Comparison of ENCODE assay signal across 15 cellular contexts in genomic region chr7:111835066-111835465, GRCh38.
DNase-seq lines count a peak whose midpoint lies in the region; ATAC-seq and TF ChIP-seq lines count a peak whose summit lies in the region.
"Had no signal": no experiment of that assay in that cellular context is flagged by ENCODE, and none has a peak within 500 bp of the region (broad histone marks: within the 10 kb centered on the region; RNA-seq: fewer than 3 reads in every experiment).

No MANE protein-coding gene starts in this region.

- CTCF ChIA-PET in RWPE1 (lab: Yijun Ruan, JAX): interaction anchor here (0.6 kb wide), 1 partner anchor 19 kb away, joined by 3 read pairs; no protein-coding TSS in a partner anchor

- DNase-seq in GM04504 (ENCODE audit: low read depth): peak; percentile 83
- DNase-seq in RWPE1 (ENCODE audit: low spot score): peak; percentile 49
- DNase-seq in fibroblast of gingiva (ENCODE audit: low read depth): peak; percentile 81
- DNase-seq in skeletal muscle cell (ENCODE audit: low read depth): peak; percentile 76
- no peak for DNase-seq in NCI-H1105 (lab: John Stamatoyannopoulos, UW)
- DNase-seq in NCI-H2029 treated with DMSO at 0.1 percent for 48 hours (lab: John Stamatoyannopoulos, UW): no peak
- DNase-seq: activated CD4-positive, alpha-beta memory T cell treated with anti-CD3 and anti-CD28 coated beads, Interleukin-2, amount 10 ng/mL, durations not matched to agents 7 days and 5 days; activated naive CD4-positive, alpha-beta T cell treated with anti-CD3 and anti-CD28 coated beads, Interleukin-2, amount 50 U/mL, for 16 hours; endodermal cell; kidney; NCI-H510A treated with DMSO at 0.1 percent for 48 hours; pancreas; T-cell had no signal

- H3K27ac Mint-ChIP-seq in stimulated activated memory B cell treated with anti-CD40 and anti-IgM and Interleukin-4, amounts not matched to agents 10 μg/mL and 1 μg/mL and 100 μg/mL, for 72 hours: no peak overlapping the region
- H3K27ac Mint-ChIP-seq: activated CD4-positive, alpha-beta memory T cell treated with anti-CD3 and anti-CD28 coated beads, Interleukin-2, amount 10 ng/mL, durations not matched to agents 7 days and 5 days; endodermal cell; T-cell had no signal

- no peak for ATAC-seq in stimulated activated memory B cell treated with anti-CD40 and anti-IgM and Interleukin-4, amounts not matched to agents 10 μg/mL and 1 μg/mL and 100 μg/mL, for 72 hours
- ATAC-seq: pancreas, T-cell had no signal

- POLR2A ChIA-PET in RWPE1 (lab: Yijun Ruan, JAX; ENCODE audit: low non-redundant PET): no interaction called here

- H3K27me3 Mint-ChIP-seq in stimulated activated memory B cell treated with anti-CD40 and anti-IgM and Interleukin-4, amounts not matched to agents 10 μg/mL and 1 μg/mL and 100 μg/mL, for 72 hours: no peaks in the 10 kb centered on the region

- H3K4me3 Mint-ChIP-seq in stimulated activated memory B cell treated with anti-CD40 and anti-IgM and Interleukin-4, amounts not matched to agents 10 μg/mL and 1 μg/mL and 100 μg/mL, for 72 hours: no peak overlapping the region
- H3K4me3 Mint-ChIP-seq: activated CD4-positive, alpha-beta memory T cell treated with anti-CD3 and anti-CD28 coated beads, Interleukin-2, amount 10 ng/mL, durations not matched to agents 7 days and 5 days; endodermal cell; T-cell had no signal

- peaks cover 6% of the 10 kb centered on the region for H3K36me3 Mint-ChIP-seq in stimulated activated memory B cell treated with anti-CD40 and anti-IgM and Interleukin-4, amounts not matched to agents 10 μg/mL and 1 μg/mL and 100 μg/mL, for 72 hours
- H3K36me3 Mint-ChIP-seq: T-cell had no signal

- no peak overlapping the region for H3K27ac ChIP-seq in RWPE1
- H3K27ac ChIP-seq: pancreas, thoracic aorta had no signal

- peaks cover 7% of the 10 kb centered on the region for H3K9me3 Mint-ChIP-seq in stimulated activated memory B cell treated with anti-CD40 and anti-IgM and Interleukin-4, amounts not matched to agents 10 μg/mL and 1 μg/mL and 100 μg/mL, for 72 hours
- H3K9me3 Mint-ChIP-seq: activated CD4-positive, alpha-beta memory T cell treated with anti-CD3 and anti-CD28 coated beads, Interleukin-2, amount 10 ng/mL, durations not matched to agents 7 days and 5 days had no signal

- H3K4me1 Mint-ChIP-seq in stimulated activated memory B cell treated with anti-CD40 and anti-IgM and Interleukin-4, amounts not matched to agents 10 μg/mL and 1 μg/mL and 100 μg/mL, for 72 hours: no peaks in the 10 kb centered on the region
- H3K4me1 Mint-ChIP-seq: activated CD4-positive, alpha-beta memory T cell treated with anti-CD3 and anti-CD28 coated beads, Interleukin-2, amount 10 ng/mL, durations not matched to agents 7 days and 5 days; T-cell had no signal

- TF ChIP-seq CTCF in RWPE1 (conservative IDR thresholded peaks at IDR 0.05; ENCODE audit: low read depth): no peak

- H3K4me3 ChIP-seq in skeletal muscle cell (ENCODE audit: low read depth, low read length): no peak overlapping the region
- H3K4me3 ChIP-seq: pancreas, thoracic aorta had no signal

Comparison
In these comparisons a context has a peak if more than half of its experiments do, and no peak if none do; other contexts are left out.
1. DNase-seq: peak in GM04504 (single experiment), RWPE1 (single experiment), fibroblast of gingiva (single experiment) and skeletal muscle cell (single experiment); none in NCI-H1105 (single experiment) and NCI-H2029 treated with DMSO at 0.1 percent for 48 hours (single experiment).